In the genomic region with DNA sequence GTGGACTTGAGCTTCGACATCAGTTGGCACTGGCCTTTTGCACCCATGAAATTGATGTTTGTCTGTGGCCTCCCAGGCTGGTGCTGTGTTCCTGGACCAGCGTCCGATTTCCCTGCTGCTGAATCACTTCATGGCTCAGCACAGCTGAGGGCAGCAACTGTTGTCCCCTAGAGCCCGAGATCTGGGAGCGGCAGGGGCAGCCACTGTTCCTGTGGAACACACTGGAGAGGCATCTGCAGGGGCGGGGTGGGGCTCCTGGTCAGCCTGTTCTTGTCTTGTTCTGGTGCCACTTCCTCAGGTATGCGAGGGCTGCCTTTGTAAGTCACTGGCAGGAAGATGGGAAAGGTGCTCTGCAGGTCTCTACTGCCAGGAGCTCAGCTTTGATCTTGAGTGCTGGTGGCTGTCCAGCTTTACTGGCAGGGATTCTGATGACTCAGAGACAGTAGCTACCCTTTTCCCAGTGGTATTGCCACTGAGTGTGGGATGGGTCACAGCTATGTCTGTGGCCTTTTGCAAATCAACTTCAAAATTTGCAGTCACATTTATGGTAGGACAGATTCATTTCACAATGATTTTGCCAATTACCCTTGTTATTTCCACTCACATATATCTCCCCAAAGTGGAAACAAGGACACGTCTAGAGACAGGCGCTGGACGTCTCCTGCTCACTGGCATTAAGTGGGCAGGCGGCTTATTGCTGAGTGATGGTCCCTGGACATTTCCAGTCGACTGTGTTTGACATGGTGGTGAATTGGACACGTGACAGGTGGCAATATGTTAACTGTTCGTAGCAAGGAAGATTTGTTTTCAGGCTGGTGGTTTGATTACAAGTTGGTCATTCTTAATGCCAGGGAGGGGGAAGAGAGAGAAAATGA, we compare ENCODE assay signal across 10 cellular contexts. TPM values are rescaled to one million over a fixed set of nuclear protein-coding genes. Genes with fewer than 3 reads are reported as not detected.
DNase-seq lines count a peak whose midpoint lies in the region; ATAC-seq lines count a peak whose summit lies in the region.
"Had no signal": no experiment of that assay in that cellular context is flagged by ENCODE, and none has a peak within 500 bp of the region (broad histone marks: within the 10 kb centered on the region; RNA-seq: fewer than 3 reads in every experiment).

No MANE protein-coding gene starts in this region.

- peak overlapping the region; percentile 65 for H3K27ac Mint-ChIP-seq in activated naive CD8-positive, alpha-beta T cell
- H3K27ac Mint-ChIP-seq in activated naive CD8-positive, alpha-beta T cell treated with anti-CD3 and anti-CD28 coated beads, Interleukin-2, amount 50 U/mL, for 24 hours: no peak overlapping the region
- H3K27ac Mint-ChIP-seq in activated naive CD8-positive, alpha-beta T cell treated with anti-CD3 and anti-CD28 coated beads for 36 hours: peak overlapping the region; percentile 3

- H3K4me1 Mint-ChIP-seq in activated naive CD8-positive, alpha-beta T cell (ENCODE audit: low read depth): peaks cover 57% of the 10 kb centered on the region
- H3K4me1 Mint-ChIP-seq in activated naive CD8-positive, alpha-beta T cell treated with anti-CD3 and anti-CD28 coated beads, Interleukin-2, amount 50 U/mL, for 24 hours: peaks cover 62% of the 10 kb centered on the region
- peaks cover 58% of the 10 kb centered on the region for H3K4me1 Mint-ChIP-seq in activated naive CD8-positive, alpha-beta T cell treated with anti-CD3 and anti-CD28 coated beads for 36 hours

- intact Hi-C loops in left ventricle myocardium superior (cut with micrococcal nuclease): no loop called here

- peaks cover 6 to 61% (median 42%) of the 10 kb centered on the region in 5 donors for H3K4me1 ChIP-seq in subcutaneous abdominal adipose tissue (ENCODE audit: control insufficient read depth in 5 of 5, insufficient read depth in 5 of 5, low read length in 5 of 5)

- no peak for DNase-seq in activated naive CD8-positive, alpha-beta T cell treated with anti-CD3 and anti-CD28 coated beads, Interleukin-2, amount 50 U/mL, for 24 hours
- DNase-seq in activated naive CD8-positive, alpha-beta T cell treated with anti-CD3 and anti-CD28 coated beads for 36 hours: no peak
- DNase-seq in left ventricle myocardium superior (peak; percentile 40), NCI-H2227 (lab: John Stamatoyannopoulos, UW; ENCODE audit: unreplicated experiment) (no peak)

- H3K9me3 Mint-ChIP-seq in activated naive CD8-positive, alpha-beta T cell (ENCODE audit: low read depth): no peaks in the 10 kb centered on the region
- H3K9me3 Mint-ChIP-seq in activated naive CD8-positive, alpha-beta T cell treated with anti-CD3 and anti-CD28 coated beads, Interleukin-2, amount 50 U/mL, for 24 hours: peaks cover 2% of the 10 kb centered on the region
- peaks cover under 1% of the 10 kb centered on the region for H3K9me3 Mint-ChIP-seq in activated naive CD8-positive, alpha-beta T cell treated with anti-CD3 and anti-CD28 coated beads for 36 hours

- H3K36me3 ChIP-seq in subcutaneous abdominal adipose tissue (ENCODE audit: control insufficient read depth in 5 of 5, insufficient read depth in 5 of 5, low read length in 5 of 5): peaks cover 0 to 13% (median 6%) of the 10 kb centered on the region in 5 donors
- H3K36me3 ChIP-seq: ovary had no signal

- H3K27me3 ChIP-seq in subcutaneous abdominal adipose tissue (ENCODE audit: control insufficient read depth in 5 of 5, insufficient read depth in 4 of 5, low read length in 5 of 5): no peaks in the 10 kb centered on the region
- H3K27me3 ChIP-seq: hepatocyte, ovary had no signal

- peak overlapping the region; percentile 76 for H3K27ac ChIP-seq in subcutaneous abdominal adipose tissue (ENCODE audit: low read depth, low read length)
- H3K27ac ChIP-seq: hepatocyte, ovary had no signal

- peak overlapping the region; percentile 15 for H3K4me3 Mint-ChIP-seq in activated naive CD8-positive, alpha-beta T cell
- H3K4me3 Mint-ChIP-seq in activated naive CD8-positive, alpha-beta T cell treated with anti-CD3 and anti-CD28 coated beads, Interleukin-2, amount 50 U/mL, for 24 hours: no peak overlapping the region
- no peak overlapping the region for H3K4me3 Mint-ChIP-seq in activated naive CD8-positive, alpha-beta T cell treated with anti-CD3 and anti-CD28 coated beads for 36 hours

- peak overlapping the region in 1 of 5 donors; percentile 17 for H3K4me3 ChIP-seq in subcutaneous abdominal adipose tissue (ENCODE audit: low read depth in 1 of 5, low read length in 5 of 5)
- H3K4me3 ChIP-seq: hepatocyte, ovary had no signal

- H3K27me3 Mint-ChIP-seq in activated naive CD8-positive, alpha-beta T cell: no peaks in the 10 kb centered on the region
- no peaks in the 10 kb centered on the region for H3K27me3 Mint-ChIP-seq in activated naive CD8-positive, alpha-beta T cell treated with anti-CD3 and anti-CD28 coated beads, Interleukin-2, amount 50 U/mL, for 24 hours
- H3K27me3 Mint-ChIP-seq in activated naive CD8-positive, alpha-beta T cell treated with anti-CD3 and anti-CD28 coated beads for 36 hours: no peaks in the 10 kb centered on the region

- ATAC-seq in activated naive CD8-positive, alpha-beta T cell treated with anti-CD3 and anti-CD28 coated beads, Interleukin-2, amount 50 U/mL, for 24 hours: no peak
- ATAC-seq in left ventricle myocardium superior: peak; percentile 67
- no peak for ATAC-seq in HG02885 (IDR thresholded peaks at IDR 0.05; ENCODE audit: poor library complexity, unreplicated experiment)
- ATAC-seq in HG03039 (IDR thresholded peaks at IDR 0.05; ENCODE audit: unreplicated experiment): no peak

- H3K9me3 ChIP-seq in subcutaneous abdominal adipose tissue (ENCODE audit: control insufficient read depth in 5 of 5, low read length in 5 of 5): no peaks in the 10 kb centered on the region
- H3K9me3 ChIP-seq: ovary had no signal

- H3K36me3 Mint-ChIP-seq in activated naive CD8-positive, alpha-beta T cell: peaks cover 6% of the 10 kb centered on the region
- H3K36me3 Mint-ChIP-seq in activated naive CD8-positive, alpha-beta T cell treated with anti-CD3 and anti-CD28 coated beads, Interleukin-2, amount 50 U/mL, for 24 hours (ENCODE audit: low read depth): peaks cover 21% of the 10 kb centered on the region
- peaks cover 25% of the 10 kb centered on the region for H3K36me3 Mint-ChIP-seq in activated naive CD8-positive, alpha-beta T cell treated with anti-CD3 and anti-CD28 coated beads for 36 hours

- H3K9ac ChIP-seq in subcutaneous abdominal adipose tissue (ENCODE audit: low read length in 5 of 5): no peak overlapping the region

RNA-seq across cellular contexts. Expression of gene AGPAT3, which starts 15.3 kb away (rescaled TPM):
- 10 to 100 TPM; 61.2 to 66.0 TPM for total RNA-seq in activated naive CD8-positive, alpha-beta T cell treated with anti-CD3 and anti-CD28 coated beads for 36 hours
- total RNA-seq in left ventricle myocardium superior: 97.6 TPM
